In the genomic region with DNA sequence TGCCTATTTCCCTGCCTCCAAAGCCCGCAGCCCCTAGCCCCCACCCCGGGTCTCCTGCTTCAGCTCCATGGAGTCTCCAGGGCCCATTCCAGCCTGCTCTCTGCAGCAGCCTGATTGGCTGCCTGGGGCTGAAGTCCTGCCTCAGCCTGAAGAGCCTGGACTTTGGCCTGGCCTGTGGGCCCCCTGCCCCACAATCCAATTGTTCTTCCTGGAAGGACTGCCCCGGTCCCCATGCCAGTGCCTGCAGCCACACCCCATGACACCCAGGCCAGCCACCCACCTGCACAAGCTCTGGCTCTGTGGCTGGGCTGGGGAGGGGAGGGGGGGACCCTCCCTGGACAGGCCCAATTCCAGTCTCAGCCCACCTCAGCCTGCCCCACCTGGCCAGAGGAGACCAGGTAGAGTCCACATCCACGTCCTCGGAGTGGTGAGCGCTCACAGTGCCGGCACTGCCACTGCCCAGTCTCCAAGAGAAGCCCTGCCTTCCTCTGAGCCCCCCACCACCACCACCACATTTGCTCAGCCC, we compare ENCODE assay signal across 1 cellular context.
TF ChIP-seq lines count a peak whose summit lies in the region.

No MANE protein-coding gene starts in this region.

TF ChIP-seq in HepG2, 621 proteins besides CTCF, POLR2A, EP300 and RAD21 (continued from another document and continues in another):
- TF ChIP-seq ZNF646 (CRISPR knock-in tag; IDR thresholded peaks at IDR 0.05) (no peak), EEA1 (CRISPR knock-in tag; IDR thresholded peaks at IDR 0.05; ENCODE audit: borderline replicate concordance) (no peak), FOXM1 (CRISPR knock-in tag; IDR thresholded peaks at IDR 0.05) (no peak), ZNF441 (CRISPR knock-in tag; IDR thresholded peaks at IDR 0.05; ENCODE audit: borderline replicate concordance) (peak; percentile 64; the same call in 1 of the 2 replicates), SP5 (CRISPR knock-in tag; IDR thresholded peaks at IDR 0.05; ENCODE audit: borderline replicate concordance, low read depth) (peak; percentile 73; the same call in 1 of the 2 replicates), NFYB (CRISPR knock-in tag; IDR thresholded peaks at IDR 0.05) (peak; percentile 73), RFXANK (CRISPR knock-in tag; IDR thresholded peaks at IDR 0.05) (no peak), CREM (IDR thresholded peaks at IDR 0.05) (peak; percentile 67), CREM (CRISPR knock-in tag; IDR thresholded peaks at IDR 0.05) (no peak), HBP1 (CRISPR knock-in tag; IDR thresholded peaks at IDR 0.05; ENCODE audit: low read depth) (no peak; the same call in 1 of the 2 replicates), ZNF703 (CRISPR knock-in tag; IDR thresholded peaks at IDR 0.05; ENCODE audit: borderline replicate concordance) (peak; percentile 36; the same call in 1 of the 2 replicates), HNRNPH1 (optimal IDR thresholded peaks at IDR 0.05; ENCODE audit: low read depth, low read length) (no peak), JUNB (CRISPR knock-in tag; IDR thresholded peaks at IDR 0.05; ENCODE audit: borderline replicate concordance) (no peak), NR1H2 (CRISPR knock-in tag; IDR thresholded peaks at IDR 0.05; ENCODE audit: borderline replicate concordance, low read depth) (no peak), MTA1 (CRISPR knock-in tag; IDR thresholded peaks at IDR 0.05; ENCODE audit: borderline replicate concordance) (no peak), ZNF883 (CRISPR knock-in tag; IDR thresholded peaks at IDR 0.05; ENCODE audit: not compliant biosample characterization) (no peak), ZNF318 (CRISPR knock-in tag; IDR thresholded peaks at IDR 0.05) (no peak), EHMT2 (IDR thresholded peaks at IDR 0.05; ENCODE audit: borderline replicate concordance, low read depth, low read length) (no peak), HIVEP1 (CRISPR knock-in tag; IDR thresholded peaks at IDR 0.05) (peak; percentile 87), TMF1 (CRISPR knock-in tag; IDR thresholded peaks at IDR 0.05; ENCODE audit: low read depth) (no peak), SMYD3 (CRISPR knock-in tag; IDR thresholded peaks at IDR 0.05) (no peak), DR1 (CRISPR knock-in tag; IDR thresholded peaks at IDR 0.05) (no peak; the same call in 1 of the 2 replicates), ZNF335 (CRISPR knock-in tag; IDR thresholded peaks at IDR 0.05) (peak; percentile 57; the same call in 1 of the 2 replicates), ZSCAN20 (CRISPR knock-in tag; IDR thresholded peaks at IDR 0.05; ENCODE audit: borderline replicate concordance) (no peak), TEAD2 (CRISPR knock-in tag; IDR thresholded peaks at IDR 0.05) (no peak), SKIL (CRISPR knock-in tag; IDR thresholded peaks at IDR 0.05; ENCODE audit: borderline replicate concordance) (no peak), ZNF878 (CRISPR knock-in tag; IDR thresholded peaks at IDR 0.05) (no peak), ISX (CRISPR knock-in tag; conservative IDR thresholded peaks at IDR 0.05) (no peak)
- TF ChIP-seq, protein P1, sequence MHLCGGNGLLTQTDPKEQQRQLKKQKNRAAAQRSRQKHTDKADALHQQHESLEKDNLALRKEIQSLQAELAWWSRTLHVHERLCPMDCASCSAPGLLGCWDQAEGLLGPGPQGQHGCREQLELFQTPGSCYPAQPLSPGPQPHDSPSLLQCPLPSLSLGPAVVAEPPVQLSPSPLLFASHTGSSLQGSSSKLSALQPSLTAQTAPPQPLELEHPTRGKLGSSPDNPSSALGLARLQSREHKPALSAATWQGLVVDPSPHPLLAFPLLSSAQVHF (CRISPR knock-in tag; IDR thresholded peaks at IDR 0.05), result no peak
- TF ChIP-seq, protein P2, sequence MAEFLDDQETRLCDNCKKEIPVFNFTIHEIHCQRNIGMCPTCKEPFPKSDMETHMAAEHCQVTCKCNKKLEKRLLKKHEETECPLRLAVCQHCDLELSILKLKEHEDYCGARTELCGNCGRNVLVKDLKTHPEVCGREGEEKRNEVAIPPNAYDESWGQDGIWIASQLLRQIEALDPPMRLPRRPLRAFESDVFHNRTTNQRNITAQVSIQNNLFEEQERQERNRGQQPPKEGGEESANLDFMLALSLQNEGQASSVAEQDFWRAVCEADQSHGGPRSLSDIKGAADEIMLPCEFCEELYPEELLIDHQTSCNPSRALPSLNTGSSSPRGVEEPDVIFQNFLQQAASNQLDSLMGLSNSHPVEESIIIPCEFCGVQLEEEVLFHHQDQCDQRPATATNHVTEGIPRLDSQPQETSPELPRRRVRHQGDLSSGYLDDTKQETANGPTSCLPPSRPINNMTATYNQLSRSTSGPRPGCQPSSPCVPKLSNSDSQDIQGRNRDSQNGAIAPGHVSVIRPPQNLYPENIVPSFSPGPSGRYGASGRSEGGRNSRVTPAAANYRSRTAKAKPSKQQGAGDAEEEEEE (CRISPR knock-in tag; IDR thresholded peaks at IDR 0.05; ENCODE audit: borderline replicate concordance), result no peak; the same call in 1 of the 2 replicates
- TF ChIP-seq, protein P3, sequence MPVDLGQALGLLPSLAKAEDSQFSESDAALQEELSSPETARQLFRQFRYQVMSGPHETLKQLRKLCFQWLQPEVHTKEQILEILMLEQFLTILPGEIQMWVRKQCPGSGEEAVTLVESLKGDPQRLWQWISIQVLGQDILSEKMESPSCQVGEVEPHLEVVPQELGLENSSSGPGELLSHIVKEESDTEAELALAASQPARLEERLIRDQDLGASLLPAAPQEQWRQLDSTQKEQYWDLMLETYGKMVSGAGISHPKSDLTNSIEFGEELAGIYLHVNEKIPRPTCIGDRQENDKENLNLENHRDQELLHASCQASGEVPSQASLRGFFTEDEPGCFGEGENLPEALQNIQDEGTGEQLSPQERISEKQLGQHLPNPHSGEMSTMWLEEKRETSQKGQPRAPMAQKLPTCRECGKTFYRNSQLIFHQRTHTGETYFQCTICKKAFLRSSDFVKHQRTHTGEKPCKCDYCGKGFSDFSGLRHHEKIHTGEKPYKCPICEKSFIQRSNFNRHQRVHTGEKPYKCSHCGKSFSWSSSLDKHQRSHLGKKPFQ (CRISPR knock-in tag; IDR thresholded peaks at IDR 0.05; ENCODE audit: insufficient replicate concordance), result no peak
